Comparison of ENCODE assay signal across 11 cellular contexts in the genomic region with DNA sequence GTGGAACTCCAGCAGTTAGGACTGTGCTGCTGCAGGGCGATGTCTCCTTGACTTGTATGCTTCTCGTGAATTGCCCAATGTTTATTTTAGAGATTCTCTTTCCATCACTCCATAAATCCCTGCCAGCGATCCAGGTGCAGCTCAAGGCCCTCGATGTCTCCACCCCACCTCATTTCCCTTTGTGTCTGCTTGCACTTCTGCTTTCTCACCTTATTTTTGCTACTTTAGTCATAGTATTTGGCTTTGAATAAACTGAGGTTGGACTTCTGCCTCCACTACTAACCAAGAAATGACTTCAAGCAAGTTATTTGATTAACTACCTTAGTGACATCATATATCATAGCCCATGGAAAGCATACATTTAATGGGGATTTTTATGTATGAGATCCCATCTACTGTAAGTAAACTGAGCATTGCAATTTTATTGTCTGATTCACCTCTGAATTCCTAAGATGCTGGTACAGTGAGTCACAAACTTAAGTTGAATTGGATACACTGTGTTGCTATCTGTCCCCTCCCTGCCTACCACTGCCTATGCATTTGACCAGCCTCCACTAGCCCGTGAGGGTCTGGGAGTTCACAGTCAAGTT.
DNase-seq lines count a peak whose midpoint lies in the region; ATAC-seq, FAIRE-seq and TF ChIP-seq lines count a peak whose summit lies in the region.
"Had no signal": no experiment of that assay in that cellular context is flagged by ENCODE, and none has a peak within 500 bp of the region (broad histone marks: within the 10 kb centered on the region; RNA-seq: fewer than 3 reads in every experiment).

No MANE protein-coding gene starts in this region.

- H3K36me3 Mint-ChIP-seq in astrocyte (ENCODE audit: low read depth, unreplicated experiment), result no peaks in the 10 kb centered on the region

- ATAC-seq in GM18909 (IDR thresholded peaks at IDR 0.05; ENCODE audit: poor library complexity, unreplicated experiment) (no peak), HG03521 (IDR thresholded peaks at IDR 0.05; ENCODE audit: unreplicated experiment) (no peak)

- peak; percentile 67 for DNase-seq in ELR (ENCODE audit: low read depth)
- peak; percentile 40 for DNase-seq in NCI-H2196 treated with DMSO at 0.1 percent for 48 hours (lab: John Stamatoyannopoulos, UW; ENCODE audit: unreplicated experiment)
- peak; percentile 73 for DNase-seq in astrocyte (ENCODE audit: low read depth)
- no peak for DNase-seq in substantia nigra (lab: John Stamatoyannopoulos, UW)
- DNase-seq: amniotic stem cell; DND-41; kidney; stimulated activated CD4-positive, alpha-beta T cell treated with anti-CD3 and anti-CD28 coated beads, Interleukin-4, amount 100 ng/mL, for 4 hours had no signal

- H3K27me3 Mint-ChIP-seq in astrocyte (ENCODE audit: low read depth, unreplicated experiment), result no peaks in the 10 kb centered on the region

- no peaks in the 10 kb centered on the region for H3K79me2 ChIP-seq in astrocyte (ENCODE audit: insufficient read depth, low read length)

- H3K27ac Mint-ChIP-seq in astrocyte (ENCODE audit: unreplicated experiment), result peak overlapping the region; percentile 87

- H3K27me3 ChIP-seq in astrocyte (ENCODE audit: insufficient read depth, low read length), result no peaks in the 10 kb centered on the region

- no peak overlapping the region for H3K4me3 Mint-ChIP-seq in astrocyte (ENCODE audit: unreplicated experiment)

- H3K4me1 ChIP-seq in astrocyte (ENCODE audit: insufficient read depth, low read length), result peaks cover 19% of the 10 kb centered on the region
- peaks cover 4% of the 10 kb centered on the region for H3K4me1 ChIP-seq in mesodermal cell (ENCODE audit: control insufficient read depth, insufficient read depth, low read length, poor library complexity, severe bottlenecking)

- H3K36me3 ChIP-seq in astrocyte (ENCODE audit: insufficient read depth, low read length) (no peaks in the 10 kb centered on the region), mesodermal cell (ENCODE audit: control insufficient read depth, insufficient read depth, low read length) (no peaks in the 10 kb centered on the region)

- no peaks in the 10 kb centered on the region for H3K9me3 Mint-ChIP-seq in astrocyte (ENCODE audit: unreplicated experiment)

- H2AFZ ChIP-seq in astrocyte (ENCODE audit: low read depth, low read length), result no peak overlapping the region

- peak; percentile 58 for FAIRE-seq in astrocyte (lab: Jason Lieb, UNC)
- FAIRE-seq: kidney had no signal

- no peak overlapping the region for H3K4me3 ChIP-seq in astrocyte (ENCODE audit: insufficient read depth, low read depth, low read length)
- no peak overlapping the region for H3K4me3 ChIP-seq in mesodermal cell (ENCODE audit: extremely low read depth, insufficient read depth, low read length, poor library complexity, severe bottlenecking)

- peak overlapping the region; percentile 68 for H3K4me2 ChIP-seq in astrocyte (ENCODE audit: low read length)

- H3K4me1 Mint-ChIP-seq in astrocyte (ENCODE audit: low read depth, unreplicated experiment), result peaks cover 16% of the 10 kb centered on the region

- 65 to 76% methylated on average over 4 to 5 of the region's 5 CpGs for whole genome bisulfite sequencing in mesodermal cell (ENCODE audit: insufficient coverage in 2 of 2), 2 experiments

- H3K27ac ChIP-seq in astrocyte (ENCODE audit: low read depth, low read length) (peak overlapping the region; percentile 39), mesodermal cell (ENCODE audit: low read depth, low read length, severe bottlenecking) (peak overlapping the region; percentile 24), substantia nigra (ENCODE audit: low read depth, low read length, poor library complexity, severe bottlenecking) (no peak overlapping the region)

- TF ChIP-seq CTCF in astrocyte (IDR thresholded peaks at IDR 0.05; ENCODE audit: insufficient read depth, low read depth, low read length), result no peak

- no peak overlapping the region for H3K9ac ChIP-seq in astrocyte (ENCODE audit: low read length)

- H3K9me3 ChIP-seq in astrocyte (ENCODE audit: insufficient read depth, low read depth, low read length) (no peaks in the 10 kb centered on the region), mesodermal cell (ENCODE audit: control insufficient read depth, low read length) (no peaks in the 10 kb centered on the region)

- H4K20me1 ChIP-seq in astrocyte (ENCODE audit: insufficient read depth, low read length), result no peaks in the 10 kb centered on the region

Comparison
In these comparisons a context has a peak if more than half of its experiments do, and no peak if none do; other contexts are left out.
1. DNase-seq: peak in ELR (single experiment), NCI-H2196 treated with DMSO at 0.1 percent for 48 hours (single experiment) and astrocyte (single experiment); none in substantia nigra (0 of 49).